ENCODE assay signal across 8 cellular contexts in genomic region chrX:135421537-135421931, GRCh38. TPM values are rescaled to one million over a fixed set of nuclear protein-coding genes. Genes with fewer than 3 reads are reported as not detected.
DNase-seq lines count a peak whose midpoint lies in the region; ATAC-seq and TF ChIP-seq lines count a peak whose summit lies in the region.

No MANE protein-coding gene starts in this region.

- H3K27ac ChIP-seq in muscle layer of duodenum (ENCODE audit: low read length): no peak overlapping the region

- H3K9me3 ChIP-seq in muscle layer of duodenum (ENCODE audit: control insufficient read depth in 1 of 2, low read length in 2 of 2): peaks cover 0 to 1% of the 10 kb centered on the region in 2 donors

- H3K27me3 ChIP-seq in muscle layer of duodenum (ENCODE audit: low read depth, low read length): no peaks in the 10 kb centered on the region

- no peaks in the 10 kb centered on the region for H3K4me1 ChIP-seq in muscle layer of duodenum (ENCODE audit: control insufficient read depth in 1 of 2, insufficient read depth in 2 of 2, low read length in 2 of 2)

- H3K4me3 ChIP-seq in epithelial cell of proximal tubule (ENCODE audit: low read depth, low read length) (peak overlapping the region; percentile 61), muscle layer of duodenum (ENCODE audit: low read depth in 1 of 2, low read length in 2 of 2) (peak overlapping the region; percentile 50 to 51)

- peak; percentile 85 for ATAC-seq in GM19467 (IDR thresholded peaks at IDR 0.05; ENCODE audit: unreplicated experiment)

- TF ChIP-seq CTCF in epithelial cell of proximal tubule (conservative IDR thresholded peaks at IDR 0.05; ENCODE audit: low read depth, low read length): no peak

- H3K36me3 ChIP-seq in muscle layer of duodenum (ENCODE audit: control insufficient read depth in 1 of 2, insufficient read depth in 2 of 2, low read length in 2 of 2): no peaks in the 10 kb centered on the region

- DNase-seq in CD1c-positive myeloid dendritic cell (ENCODE audit: extremely low spot score): peak; percentile 82
- DNase-seq in HK-2 (ENCODE audit: unreplicated experiment): peak; percentile 88
- peak; percentile 61 to 63 for DNase-seq in NOMO-1 (lab: John Stamatoyannopoulos, UW; ENCODE audit: unreplicated experiment in 2 of 2)
- DNase-seq in activated T-cell treated with anti-CD3 and anti-CD28 coated beads for 1 hour (ENCODE audit: low read depth): peak; percentile 80
- DNase-seq in epithelial cell of proximal tubule (ENCODE audit: low read depth): no peak
- peak; percentile 74 to 76 for DNase-seq in stimulated activated CD8-positive, alpha-beta memory T cell treated with anti-CD3 and anti-CD28 coated beads, Interleukin-4, amount 100 ng/mL, for 4 hours (ENCODE audit: low read depth in 2 of 2, low spot score in 1 of 2)

RNA-seq across cellular contexts. Expression of gene SMIM10L2A, which starts 0.2 kb away (rescaled TPM):
- total RNA-seq in epithelial cell of proximal tubule: 0.65 and 2.3 TPM in 2 replicates
